In the genomic region with DNA sequence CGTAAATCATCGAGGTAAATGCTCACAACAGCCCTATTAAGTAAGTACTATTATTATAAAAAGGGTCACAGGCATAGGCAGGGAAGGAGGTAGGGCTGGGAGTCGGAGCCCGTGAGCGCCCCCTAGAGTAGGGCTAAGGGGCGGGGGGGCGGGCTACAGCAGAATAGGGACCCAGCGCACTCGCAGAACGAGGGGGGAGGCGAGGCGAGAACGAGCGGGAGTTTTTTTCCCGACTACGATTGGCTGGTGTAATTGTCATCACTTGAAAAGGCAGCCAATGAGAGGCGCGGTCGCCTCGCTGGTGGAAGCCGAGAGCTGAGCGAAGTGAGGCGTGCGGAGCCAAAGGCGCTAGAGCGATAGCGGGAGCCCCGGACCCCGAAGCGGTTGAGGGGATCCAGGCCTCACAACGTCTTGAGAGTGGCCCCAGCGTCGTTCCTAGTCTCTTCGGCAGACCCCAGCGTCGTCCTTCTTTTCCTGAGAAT, we compare ENCODE assay signal across 8 cellular contexts.
DNase-seq lines count a peak whose midpoint lies in the region; ATAC-seq lines count a peak whose summit lies in the region.

No MANE protein-coding gene starts in this region.

- DNase-seq in SIG-M5 treated with dmso at 0.1 percent for 504 hours (lab: John Stamatoyannopoulos, UW; ENCODE audit: unreplicated experiment) (peak; percentile 36), SIG-M5 (lab: John Stamatoyannopoulos, UW) (no peak), NCI-H748 treated with DMSO at 0.1 percent for 48 hours (lab: John Stamatoyannopoulos, UW) (peak; percentile 33), memory B cell (ENCODE audit: low spot score in 2 of 2) (peak; percentile 68 to 76)
- peak; percentile 71 to 85 for DNase-seq in activated CD8-positive, alpha-beta memory T cell treated with anti-CD3 and anti-CD28 coated beads for 1 hour (ENCODE audit: extremely low read depth in 1 of 2, low read depth in 1 of 2)
- DNase-seq in effector CD8-positive, alpha-beta T cell (lab: John Stamatoyannopoulos, UW): peak; percentile 87
- DNase-seq in stimulated activated CD4-positive, alpha-beta T cell treated with anti-CD3 and anti-CD28 coated beads, TNF-alpha, amount 100 ng/mL, for 4 hours (ENCODE audit: low read depth in 3 of 3): peak; percentile 67 to 85 (median 80)

- H3K9me3 Mint-ChIP-seq in memory B cell: no peaks in the 10 kb centered on the region

- no peaks in the 10 kb centered on the region for H3K27me3 Mint-ChIP-seq in memory B cell

- peak overlapping the region; percentile 41 for H3K4me3 Mint-ChIP-seq in memory B cell

- peak; percentile 95 for ATAC-seq in memory B cell (ENCODE audit: low read depth)
- no peak for ATAC-seq in GM21515 (IDR thresholded peaks at IDR 0.05; ENCODE audit: unreplicated experiment)

- no peaks in the 10 kb centered on the region for H3K36me3 Mint-ChIP-seq in memory B cell

- peaks cover 3% of the 10 kb centered on the region for H3K4me1 Mint-ChIP-seq in memory B cell

- peak overlapping the region; percentile 80 for H3K27ac Mint-ChIP-seq in memory B cell
